ENCODE assay signal across 29 cellular contexts in the genomic region with DNA sequence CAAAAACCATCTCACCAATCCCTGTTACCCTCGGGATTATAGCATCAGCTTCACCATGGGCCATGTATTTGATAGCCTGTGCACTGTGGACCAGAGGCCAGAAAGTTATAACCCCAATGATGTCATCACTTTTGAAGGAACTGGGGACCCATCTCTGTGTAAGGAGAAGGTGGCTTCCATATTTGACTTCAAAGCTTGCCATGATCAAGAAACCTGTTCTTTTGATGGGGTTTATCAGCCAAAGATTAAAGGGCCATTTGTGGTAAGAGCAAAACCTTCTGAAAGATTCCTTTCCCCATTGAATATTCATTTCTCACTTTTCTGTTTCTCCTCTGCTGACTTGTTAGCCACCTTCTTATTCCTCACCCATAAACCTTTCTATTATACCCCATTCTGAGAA. TPM values are rescaled to one million over a fixed set of nuclear protein-coding genes. Genes with fewer than 3 reads are reported as not detected.
"Had no signal": no experiment of that assay in that cellular context is flagged by ENCODE, and none has a peak within 500 bp of the region (broad histone marks: within the 10 kb centered on the region; RNA-seq: fewer than 3 reads in every experiment).

No MANE protein-coding gene starts in this region.

- ATAC-seq: left colon; left lung; lower lobe of right lung; naive thymus-derived CD8-positive, alpha-beta T cell; pancreas; right cardiac atrium; stimulated activated effector memory CD8-positive, alpha-beta T cell treated with anti-CD3 and anti-CD28 coated beads, Interleukin-12 subunit alpha, Interleukin-12 subunit beta, amount 100 ng/mL, for 72 hours had no signal

- H3K36me3 ChIP-seq: lower lobe of right lung, pancreas, prostate gland, sigmoid colon, thyroid gland, transverse colon had no signal

- DNase-seq: hypothalamus; immature natural killer cell; kidney; left colon; left lung; lower lobe of right lung; mammary epithelial cell; mesenchymal stem cell; nucleus accumbens; pancreas; posterior cingulate gyrus; retina; right cardiac atrium; sigmoid colon; small intestine; spleen; stimulated activated CD4-positive, alpha-beta T cell treated with anti-CD3 and anti-CD28 coated beads, Interleukin-4, amount 100 ng/mL, for 24 hours; stomach; testis; thyroid gland; transverse colon; upper lobe of left lung had no signal

- H3K4me1 ChIP-seq: left lung, lower lobe of right lung, pancreas, prostate gland, sigmoid colon, spleen, stomach, testis, thyroid gland, upper lobe of left lung, vagina had no signal

- FAIRE-seq: islet of Langerhans, kidney, pancreas, small intestine had no signal

- H3K9me3 ChIP-seq: left lung, lower lobe of right lung, pancreas, prostate gland, sigmoid colon, spleen, stomach, testis, thyroid gland, transverse colon, upper lobe of left lung, vagina had no signal

- H3K4me3 ChIP-seq: left lung, lower lobe of right lung, pancreas, prostate gland, sigmoid colon, spleen, stomach, testis, thyroid gland, transverse colon, upper lobe of left lung, vagina had no signal

- H3K27ac ChIP-seq: left lung, lower lobe of right lung, pancreas, prostate gland, sigmoid colon, spleen, stomach, testis, thyroid gland, transverse colon, upper lobe of left lung, vagina had no signal

- H3K27me3 ChIP-seq: left lung, pancreas, sigmoid colon, spleen, stomach, testis, thyroid gland, transverse colon, upper lobe of left lung, vagina had no signal

RNA-seq across cellular contexts. Expression of gene ENTPD3, which starts 35.9 kb away (rescaled TPM):
- total RNA-seq: naive thymus-derived CD8-positive, alpha-beta T cell; neural crest cell had no signal
- polyA plus RNA-seq: immature natural killer cell; liver; naive thymus-derived CD8-positive, alpha-beta T cell had no signal
